ENCODE assay signal across 8 cellular contexts in genomic region chr12:75560167-75560566, GRCh38.
DNase-seq lines count a peak whose midpoint lies in the region; FAIRE-seq and TF ChIP-seq lines count a peak whose summit lies in the region.

No MANE protein-coding gene starts in this region.

- peak; percentile 21 for DNase-seq in AG09309 (ENCODE audit: low read depth)
- no peak for DNase-seq in H54 (ENCODE audit: insufficient read length, low spot score)
- DNase-seq in SW480 (ENCODE audit: low spot score) = peak; percentile 64
- DNase-seq in iris pigment epithelial cell (ENCODE audit: low read depth) = peak; percentile 44
- no peak for DNase-seq in HUDEP-2 (lab: John Stamatoyannopoulos, UW; ENCODE audit: unreplicated experiment in 76 of 76)
- no peak for DNase-seq in activated effector memory CD4-positive, alpha-beta T cell treated with anti-CD3 and anti-CD28 coated beads, Interleukin-2, amount 50 U/mL, for 16 hours
- DNase-seq in RPMI8226 = no peak
- DNase-seq in DMS79 treated with DMSO at 0.1 percent for 48 hours (lab: John Stamatoyannopoulos, UW) = no peak

- TF ChIP-seq POLR2A in H54 (IDR thresholded peaks at IDR 0.05; ENCODE audit: low read depth, low read length) = no peak

- FAIRE-seq in H54 (lab: Jason Lieb, UNC) = peak; percentile 78

- H3K4me3 ChIP-seq in AG09309 (ENCODE audit: control insufficient read depth, low read depth, low read length) = no peak overlapping the region

- TF ChIP-seq CTCF in AG09309 (IDR thresholded peaks at IDR 0.05; ENCODE audit: control insufficient read depth, insufficient read depth, low read depth, low read length, missing control alignments) = peak; percentile 61

Comparison
In these comparisons a context has a peak if more than half of its experiments do, and no peak if none do; other contexts are left out.
1. DNase-seq: peak in AG09309 (single experiment), SW480 (single experiment) and iris pigment epithelial cell (single experiment); none in H54 (single experiment), HUDEP-2 (0 of 76), activated effector memory CD4-positive, alpha-beta T cell treated with anti-CD3 and anti-CD28 coated beads, Interleukin-2, amount 50 U/mL, for 16 hours (single experiment), RPMI8226 (single experiment) and DMS79 treated with DMSO at 0.1 percent for 48 hours (single experiment).